Comparison of ENCODE assay signal across 10 cellular contexts in the genomic region with DNA sequence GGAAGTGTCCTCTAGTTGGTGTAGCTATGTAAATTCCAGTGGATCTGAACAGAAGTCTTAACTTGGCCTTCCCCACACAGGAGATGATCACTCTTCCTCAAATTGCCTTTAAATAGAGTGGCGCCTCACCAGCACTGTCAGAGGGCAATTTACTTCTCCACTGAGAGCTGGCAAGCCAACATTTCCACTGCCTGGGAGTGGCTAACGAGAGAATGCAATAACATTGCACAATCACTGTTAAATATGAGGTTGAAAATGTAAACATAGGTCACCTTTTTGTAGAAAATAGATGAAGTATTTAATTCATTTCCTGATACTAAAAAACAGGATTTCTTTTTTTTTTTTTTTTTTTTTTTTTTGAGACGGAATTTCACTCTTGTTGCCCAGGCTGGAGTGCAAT. TPM values are rescaled to one million over a fixed set of nuclear protein-coding genes. Genes with fewer than 3 reads are reported as not detected.
DNase-seq lines count a peak whose midpoint lies in the region; ATAC-seq and TF ChIP-seq lines count a peak whose summit lies in the region.
"Had no signal": no experiment of that assay in that cellular context is flagged by ENCODE, and none has a peak within 500 bp of the region (broad histone marks: within the 10 kb centered on the region; RNA-seq: fewer than 3 reads in every experiment).

No MANE protein-coding gene starts in this region.

- no peaks in the 10 kb centered on the region for H4K20me1 ChIP-seq in mammary epithelial cell (ENCODE audit: insufficient read depth, low read length)

- H3K27ac ChIP-seq in mammary epithelial cell (ENCODE audit: insufficient read depth, low read depth, low read length) (no peak overlapping the region), uterus (no peak overlapping the region)
- H3K27ac ChIP-seq: tibial nerve had no signal

- no TSS peak for BruUV-seq in mammary epithelial cell (replicated peaks; lab: Mats Ljungman, UMichigan)

- in situ Hi-C loops in mammary epithelial cell (cut with MboI; ENCODE audit: low sequenced_read_pairs in 2 of 2), result no loop called here

- H3K4me1 ChIP-seq in mammary epithelial cell (ENCODE audit: insufficient read depth, low read length) (peaks cover 41% of the 10 kb centered on the region), uterus (no peaks in the 10 kb centered on the region)

- peaks cover 56% of the 10 kb centered on the region for H3K4me1 Mint-ChIP-seq in mesothelial cell of epicardium

- dilution Hi-C loops in mammary epithelial cell (cut with HindIII; ENCODE audit: low sequenced_read_pairs), result no loop called here

- no peak for ATAC-seq in HG03457 (IDR thresholded peaks at IDR 0.05; ENCODE audit: unreplicated experiment)
- ATAC-seq in GM21390 (IDR thresholded peaks at IDR 0.05; ENCODE audit: unreplicated experiment), result no peak

- peak; percentile 48 for DNase-seq in AG08395 (ENCODE audit: low spot score)
- peak; percentile 52 for DNase-seq in M059J (ENCODE audit: low read depth)
- DNase-seq in mammary epithelial cell, result peak; percentile 70
- DNase-seq in mesothelial cell of epicardium (ENCODE audit: low spot score in 2 of 2, unreplicated experiment in 2 of 2), result no peak
- no peak for DNase-seq in NCI-H446 treated with DMSO at 0.1 percent for 48 hours (lab: John Stamatoyannopoulos, UW)
- DNase-seq in uterus, result no peak
- DNase-seq: activated gamma-delta T cell treated with Interleukin-2 at 50 U/mL for 16 hours had no signal

- H3K79me2 ChIP-seq in mammary epithelial cell (ENCODE audit: insufficient read depth, low read length), result no peaks in the 10 kb centered on the region

- no peak overlapping the region for H2AFZ ChIP-seq in mammary epithelial cell (ENCODE audit: low read depth, low read length)

- peaks cover 4% of the 10 kb centered on the region for H3K9me3 Mint-ChIP-seq in mesothelial cell of epicardium

- no peak overlapping the region for H3K9ac ChIP-seq in mammary epithelial cell (ENCODE audit: insufficient read depth, low read length)

- H3K36me3 ChIP-seq in mammary epithelial cell (ENCODE audit: insufficient read depth, low read length), result no peaks in the 10 kb centered on the region
- no peaks in the 10 kb centered on the region for H3K36me3 ChIP-seq in uterus
- H3K36me3 ChIP-seq: tibial nerve had no signal

- intact Hi-C loops in mammary epithelial cell (cut with micrococcal nuclease), result loop anchor here (1.0 kb wide), 1 partner anchor 12 kb away; no protein-coding TSS in a partner anchor
- intact Hi-C loops in uterus (cut with DNase I; ENCODE audit: low total_unique reads), result no loop called here

- TF ChIP-seq POLR2A in uterus (IDR thresholded peaks at IDR 0.05), result no peak

- peak overlapping the region; percentile 90 for H3K27ac Mint-ChIP-seq in mesothelial cell of epicardium

- CTCF ChIA-PET in mammary epithelial cell (lab: Charles Lee; ENCODE audit: low non-redundant PET), result no interaction called here

- WGBS in mammary epithelial cell (ENCODE audit: low coverage, missing lambda C conversion rate), result 53% methylated on average over 2 of the region's 3 CpGs

- peaks cover 1% of the 10 kb centered on the region for H3K36me3 Mint-ChIP-seq in mesothelial cell of epicardium

- no peak for TF ChIP-seq CTCF in mammary epithelial cell (conservative IDR thresholded peaks at IDR 0.05 in 1 of 2, IDR thresholded peaks at IDR 0.05 in 1 of 2; ENCODE audit: extremely low read depth in 1 of 2, insufficient read depth in 1 of 2, low read depth in 1 of 2, low read length in 2 of 2)
- TF ChIP-seq CTCF in mesothelial cell of epicardium (IDR thresholded peaks at IDR 0.05; ENCODE audit: unreplicated experiment), result no peak
- TF ChIP-seq CTCF in uterus (IDR thresholded peaks at IDR 0.05), result no peak

- no peak overlapping the region for H3K4me2 ChIP-seq in mammary epithelial cell (ENCODE audit: insufficient read depth, low read depth, low read length)

- no peaks in the 10 kb centered on the region for H3K9me3 ChIP-seq in mammary epithelial cell (replicated peaks; ENCODE audit: insufficient read depth, low read length)
- H3K9me3 ChIP-seq in uterus, result no peaks in the 10 kb centered on the region

- H3K27me3 ChIP-seq in mammary epithelial cell (ENCODE audit: insufficient read depth, low read length) (no peaks in the 10 kb centered on the region), uterus (no peaks in the 10 kb centered on the region)
- H3K27me3 ChIP-seq: tibial nerve had no signal

- H3K4me3 Mint-ChIP-seq in mesothelial cell of epicardium, result no peak overlapping the region

- no peaks in the 10 kb centered on the region for H3K27me3 Mint-ChIP-seq in mesothelial cell of epicardium (ENCODE audit: low read depth)

- H3K4me3 ChIP-seq in mammary epithelial cell (replicated peaks in 1 of 3; ENCODE audit: insufficient read depth in 1 of 3, low read depth in 2 of 3, low read length in 3 of 3) (no peak overlapping the region), uterus (no peak overlapping the region)
- H3K4me3 ChIP-seq: tibial nerve had no signal

RNA-seq across cellular contexts. Expression of a gene that starts 55.4 kb away (rescaled TPM):
- total RNA-seq in M059J (2014; rRNA removed; shearing (Covaris generic)), result 12.9 and 18.5 TPM in 2 replicates
- 10 to 100 TPM; 11.4 to 19.0 TPM for total RNA-seq in mammary epithelial cell
- polyA plus RNA-seq in mammary epithelial cell, result 5.2 TPM
- polyA minus RNA-seq in mammary epithelial cell, result 1.2 TPM
- 22.7 to 23.6 TPM (median 23.3 TPM) in 3 replicates for total RNA-seq in mesothelial cell of epicardium
- total RNA-seq in uterus, result 10 to 100 TPM; 30.2 to 59.7 (median 56.8) TPM

Comparison
In these comparisons a context has a peak if more than half of its experiments do, and no peak if none do; other contexts are left out.
1. DNase-seq: peak in AG08395 (single experiment), M059J (single experiment) and mammary epithelial cell (single experiment); none in mesothelial cell of epicardium (0 of 2), NCI-H446 treated with DMSO at 0.1 percent for 48 hours (single experiment) and uterus (0 of 2).